ENCODE assay signal across 8 cellular contexts in genomic region chr5:149605998-149606721, GRCh38. TPM values are rescaled to one million over a fixed set of nuclear protein-coding genes. Genes with fewer than 3 reads are reported as not detected.
DNase-seq lines count a peak whose midpoint lies in the region; ATAC-seq and TF ChIP-seq lines count a peak whose summit lies in the region.

No MANE protein-coding gene starts in this region.

- H3K27me3 ChIP-seq in SK-N-SH (ENCODE audit: insufficient read depth) (no peaks in the 10 kb centered on the region), right atrium auricular region (no peaks in the 10 kb centered on the region), dorsolateral prefrontal cortex (no peaks in the 10 kb centered on the region)

- H3K4me3 Mint-ChIP-seq in activated naive CD4-positive, alpha-beta T cell treated with anti-CD3 and anti-CD28 coated beads, Interleukin-2, amount 10 ng/mL, durations not matched to agents 7 days and 5 days: no peak overlapping the region
- H3K4me3 Mint-ChIP-seq in activated naive CD4-positive, alpha-beta T cell treated with anti-CD3 and anti-CD28 coated beads for 36 hours: no peak overlapping the region

- H3F3A ChIP-seq in SK-N-SH (replicated peaks; ENCODE audit: insufficient read depth): no peaks in the 10 kb centered on the region

- peak overlapping the region; percentile 60; the same call in 1 of the 2 replicates for H2AFZ ChIP-seq in SK-N-SH (ENCODE audit: low read depth)

- CTCF ChIA-PET in activated naive CD4-positive, alpha-beta T cell treated with anti-CD3 and anti-CD28 coated beads, Interleukin-2, amount 10 ng/mL, durations not matched to agents 7 days and 5 days (lab: Charles Lee): interaction anchor here (1.4 to 1.5 kb wide), 2 partner anchors 11 to 69 kb away, joined by 5 to 6 read pairs; no protein-coding TSS in a partner anchor
- CTCF ChIA-PET in activated naive CD4-positive, alpha-beta T cell treated with anti-CD3 and anti-CD28 coated beads for 36 hours (lab: Charles Lee): interaction anchor here (0.9 to 1.7 kb wide), 3 partner anchors 12 to 244 kb away, joined by 3 to 4 read pairs (median 4); no protein-coding TSS in a partner anchor
- CTCF ChIA-PET in SK-N-SH (lab: Yijun Ruan, JAX): interaction anchor here (0.6 to 2.5 kb wide), 4 partner anchors 10 to 223 kb away, joined by 3 to 18 read pairs (median 4); no protein-coding TSS in a partner anchor

- no peaks in the 10 kb centered on the region for H3K9me2 ChIP-seq in SK-N-SH

- ATAC-seq in HG02981 (IDR thresholded peaks at IDR 0.05; ENCODE audit: unreplicated experiment): peak; percentile 91

- H3K27ac ChIP-seq in SK-N-SH (ENCODE audit: low read depth in 2 of 2, low read length in 1 of 2) (no peak overlapping the region), right atrium auricular region (peak overlapping the region; percentile 20 to 48), dorsolateral prefrontal cortex (peak overlapping the region in 5 of 59 donors; percentile 5 to 73 (median 33))

- no peaks in the 10 kb centered on the region for H4K20me1 ChIP-seq in SK-N-SH (ENCODE audit: insufficient read depth)

- no peak for TF ChIP-seq CTCF in SK-N-SH (IDR thresholded peaks at IDR 0.05)
- no peak for TF ChIP-seq CTCF in right atrium auricular region (IDR thresholded peaks at IDR 0.05)
- no peak for TF ChIP-seq CTCF in dorsolateral prefrontal cortex (IDR thresholded peaks at IDR 0.05 in 54 of 56, conservative IDR thresholded peaks at IDR 0.05 in 2 of 56; ENCODE audit: low read depth in 1 of 56, partially characterized antibody in 56 of 56)

- no peaks in the 10 kb centered on the region for H3K36me3 Mint-ChIP-seq in activated naive CD4-positive, alpha-beta T cell treated with anti-CD3 and anti-CD28 coated beads, Interleukin-2, amount 10 ng/mL, durations not matched to agents 7 days and 5 days
- no peaks in the 10 kb centered on the region for H3K36me3 Mint-ChIP-seq in activated naive CD4-positive, alpha-beta T cell treated with anti-CD3 and anti-CD28 coated beads for 36 hours (ENCODE audit: low read depth)

- no peaks in the 10 kb centered on the region for H3K79me2 ChIP-seq in SK-N-SH (ENCODE audit: insufficient read depth)

- H3K9ac ChIP-seq in SK-N-SH: no peak overlapping the region

- H3K4me1 ChIP-seq in SK-N-SH (ENCODE audit: control insufficient read depth in 1 of 2, insufficient read depth in 2 of 2, low read depth in 1 of 2, low read length in 1 of 2): no peaks in the 10 kb centered on the region
- H3K4me1 ChIP-seq in right atrium auricular region: peaks cover 0 to 11% of the 10 kb centered on the region in 2 donors

- peak overlapping the region; percentile 34 for H3K27ac Mint-ChIP-seq in activated naive CD4-positive, alpha-beta T cell treated with anti-CD3 and anti-CD28 coated beads, Interleukin-2, amount 10 ng/mL, durations not matched to agents 7 days and 5 days
- H3K27ac Mint-ChIP-seq in activated naive CD4-positive, alpha-beta T cell treated with anti-CD3 and anti-CD28 coated beads for 36 hours: no peak overlapping the region

- POLR2A ChIA-PET in SK-N-SH (lab: Yijun Ruan, JAX): no interaction called here

- H3K4me1 Mint-ChIP-seq in activated naive CD4-positive, alpha-beta T cell treated with anti-CD3 and anti-CD28 coated beads, Interleukin-2, amount 10 ng/mL, durations not matched to agents 7 days and 5 days: peaks cover 16% of the 10 kb centered on the region
- H3K4me1 Mint-ChIP-seq in activated naive CD4-positive, alpha-beta T cell treated with anti-CD3 and anti-CD28 coated beads for 36 hours (ENCODE audit: low read depth): no peaks in the 10 kb centered on the region

- H3K27me3 Mint-ChIP-seq in activated naive CD4-positive, alpha-beta T cell treated with anti-CD3 and anti-CD28 coated beads, Interleukin-2, amount 10 ng/mL, durations not matched to agents 7 days and 5 days: peaks cover 11% of the 10 kb centered on the region
- H3K27me3 Mint-ChIP-seq in activated naive CD4-positive, alpha-beta T cell treated with anti-CD3 and anti-CD28 coated beads for 36 hours (ENCODE audit: low read depth): no peaks in the 10 kb centered on the region

- intact Hi-C loops in activated naive CD4-positive, alpha-beta T cell treated with anti-CD3 and anti-CD28 coated beads for 36 hours (cut with micrococcal nuclease): no loop called here
- intact Hi-C loops in dorsolateral prefrontal cortex (cut with DNase I): no loop called here

- 0 out of 2 replicates have a peak, but pooled peaks cover 7% of the 10 kb centered on the region for H3K9me3 ChIP-seq in SK-N-SH
- no peaks in the 10 kb centered on the region for H3K9me3 ChIP-seq in right atrium auricular region

- TF ChIP-seq RAD21 in SK-N-SH (IDR thresholded peaks at IDR 0.05; ENCODE audit: low read length): no peak

- H3K4me3 ChIP-seq in SK-N-SH (ENCODE audit: low read depth in 2 of 2, low read length in 1 of 2) (no peak overlapping the region), right atrium auricular region (no peak overlapping the region), dorsolateral prefrontal cortex (no peak overlapping the region)

- 90% methylated on average over 9 of the region's 11 CpGs for WGBS in SK-N-SH (ENCODE audit: low lambda C conversion rate)

- H3K36me3 ChIP-seq in SK-N-SH (replicated peaks in 1 of 2; ENCODE audit: control insufficient read depth in 1 of 2, insufficient read depth in 2 of 2, low read length in 1 of 2) (peaks cover 0 to 5% of the 10 kb centered on the region in 2 experiments), right atrium auricular region (peaks cover 31% of the 10 kb centered on the region)

- H3K4me2 ChIP-seq in SK-N-SH: no peak overlapping the region

- H3K9me3 Mint-ChIP-seq in activated naive CD4-positive, alpha-beta T cell treated with anti-CD3 and anti-CD28 coated beads, Interleukin-2, amount 10 ng/mL, durations not matched to agents 7 days and 5 days: no peaks in the 10 kb centered on the region
- no peaks in the 10 kb centered on the region for H3K9me3 Mint-ChIP-seq in activated naive CD4-positive, alpha-beta T cell treated with anti-CD3 and anti-CD28 coated beads for 36 hours

- no peak for TF ChIP-seq EP300 in SK-N-SH (IDR thresholded peaks at IDR 0.05; ENCODE audit: borderline replicate concordance in 1 of 2, low read depth in 1 of 2, low read length in 1 of 2)

- DNase-seq in activated naive CD4-positive, alpha-beta T cell treated with anti-CD3 and anti-CD28 coated beads, Interleukin-2, amount 10 ng/mL, durations not matched to agents 7 days and 5 days: no peak
- DNase-seq in activated naive CD4-positive, alpha-beta T cell treated with anti-CD3 and anti-CD28 coated beads for 36 hours: no peak
- DNase-seq in SK-N-SH (no peak), right atrium auricular region (ENCODE audit: low spot score) (peak; percentile 79), dorsolateral prefrontal cortex (no peak), COLO829 (ENCODE audit: low spot score) (no peak), DMS53 (lab: John Stamatoyannopoulos, UW) (no peak)

TF ChIP-seq in SK-N-SH, 30 proteins besides CTCF, POLR2A, EP300 and RAD21 (continues in another document):
- TF ChIP-seq FOSL2 (IDR thresholded peaks at IDR 0.05; ENCODE audit: borderline replicate concordance, low read depth) (no peak), MAX (IDR thresholded peaks at IDR 0.05; ENCODE audit: low read depth) (no peak), ZBTB33 (IDR thresholded peaks at IDR 0.05; ENCODE audit: borderline replicate concordance, low read depth) (no peak), MXI1 (IDR thresholded peaks at IDR 0.05; ENCODE audit: low read depth, low read length) (no peak), TCF12 (IDR thresholded peaks at IDR 0.05) (no peak)

RNA-seq across cellular contexts. Expression of gene ARHGEF37, which starts 24.9 kb away (rescaled TPM):
- total RNA-seq in activated naive CD4-positive, alpha-beta T cell treated with anti-CD3 and anti-CD28 coated beads for 36 hours: 1 to 10 TPM in 1 of 2 experiments, under 1 TPM in 1; 0.95 to 2.0 TPM
- polyA plus RNA-seq in SK-N-SH (2012; rRNA removed): 0.94 and 1.3 TPM in 2 replicates
- polyA plus RNA-seq in SK-N-SH (2012; cell fraction: cytosol; rRNA removed): 0.76 and 1.1 TPM in 2 replicates
- polyA plus RNA-seq in SK-N-SH (2012; cell fraction: nucleus; rRNA removed): 1.2 and 2.1 TPM in 2 replicates
- total RNA-seq in right atrium auricular region (10 to 100 TPM; 11.0 to 13.7 TPM), dorsolateral prefrontal cortex (10 to 100 TPM; 12.0 to 71.9 (median 27.0) TPM)

RNA-seq across cellular contexts. Expression of gene CSNK1A1, which starts 54.9 kb away (rescaled TPM):
- 100 to 1,000 TPM; 183 to 188 TPM for total RNA-seq in activated naive CD4-positive, alpha-beta T cell treated with anti-CD3 and anti-CD28 coated beads for 36 hours
- 70.7 and 96.6 TPM in 2 replicates for polyA plus RNA-seq in SK-N-SH (2012; rRNA removed)
- polyA plus RNA-seq in SK-N-SH (2012; cell fraction: cytosol; rRNA removed): 109 and 118 TPM in 2 replicates
- polyA plus RNA-seq in SK-N-SH (2012; cell fraction: nucleus; rRNA removed): 63.2 and 77.8 TPM in 2 replicates
- 100 to 1,000 TPM; 171 to 192 TPM for total RNA-seq in right atrium auricular region
- total RNA-seq in dorsolateral prefrontal cortex: 100 to 1,000 TPM; 164 to 228 (median 189) TPM

Comparison
In these comparisons a context has a peak if more than half of its experiments do, and no peak if none do; other contexts are left out.
1. H3K27ac ChIP-seq: peak in right atrium auricular region (2 of 2); none in SK-N-SH (0 of 2).
2. RNA of gene ARHGEF37, which starts 24.9 kb away (total RNA-seq): 12.0 to 71.9 TPM in dorsolateral prefrontal cortex and 11.0 to 13.7 TPM in right atrium auricular region; 0.95 to 2.0 TPM in activated naive CD4-positive, alpha-beta T cell treated with anti-CD3 and anti-CD28 coated beads for 36 hours; every median in the first group is over 4 times any median in the second.